ENCODE assay signal across 12 cellular contexts in the genomic region with DNA sequence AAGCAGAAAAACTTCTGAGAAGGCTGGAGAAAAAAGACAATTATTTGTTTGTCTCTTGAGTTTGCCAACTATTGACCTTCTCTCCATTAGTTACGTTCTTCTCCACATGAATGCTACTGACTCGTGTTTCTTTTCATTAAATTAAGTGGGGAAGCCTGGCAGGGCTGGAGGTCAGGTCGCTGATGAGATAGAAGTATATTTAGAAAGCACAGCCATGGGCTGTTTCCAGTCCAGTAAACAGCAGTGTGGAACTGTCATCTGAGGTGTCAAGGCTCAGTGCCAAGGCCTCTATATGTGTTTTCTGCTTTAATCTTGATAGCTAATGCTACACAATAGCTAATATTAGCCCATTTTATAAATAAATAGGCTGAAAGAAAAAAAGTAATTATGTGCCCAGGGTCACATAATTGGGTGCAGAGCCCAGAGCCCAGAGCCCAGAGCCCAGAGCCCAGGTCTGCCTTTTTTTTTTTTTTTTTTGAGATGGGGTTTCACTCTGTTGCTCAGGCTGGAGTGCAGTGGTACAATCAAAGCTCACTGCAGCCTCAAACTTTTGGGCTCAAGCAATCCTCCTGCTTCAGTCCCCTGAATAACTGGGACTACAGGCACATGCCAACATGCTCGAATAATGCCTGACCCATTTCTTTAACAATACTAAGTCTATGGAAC. TPM values are rescaled to one million over a fixed set of nuclear protein-coding genes. Genes with fewer than 3 reads are reported as not detected.
A peak's percentile ranks its signal among the peaks of the same experiment; 100 is the strongest.
DNase-seq lines count a peak whose midpoint lies in the region; ATAC-seq and TF ChIP-seq lines count a peak whose summit lies in the region.
"Had no signal": no experiment of that assay in that cellular context is flagged by ENCODE, and none has a peak within 500 bp of the region (broad histone marks: within the 10 kb centered on the region; RNA-seq: fewer than 3 reads in every experiment).

No MANE protein-coding gene starts in this region.

- H3K36me3 Mint-ChIP-seq in endothelial cell (ENCODE audit: low read depth, unreplicated experiment) (no peaks in the 10 kb centered on the region), T-cell (no peaks in the 10 kb centered on the region)

- H3K4me3 Mint-ChIP-seq in endothelial cell (ENCODE audit: unreplicated experiment): no peak overlapping the region
- no peak overlapping the region for H3K4me3 Mint-ChIP-seq in T-cell

- no peak for TF ChIP-seq CTCF in endothelial cell (IDR thresholded peaks at IDR 0.05; ENCODE audit: unreplicated experiment)

- no peak overlapping the region for H3K27ac Mint-ChIP-seq in endothelial cell (ENCODE audit: unreplicated experiment)
- H3K27ac Mint-ChIP-seq in T-cell: no peak overlapping the region

- H3K9me3 Mint-ChIP-seq in endothelial cell (ENCODE audit: unreplicated experiment): no peaks in the 10 kb centered on the region
- no peaks in the 10 kb centered on the region for H3K9me3 Mint-ChIP-seq in T-cell

- intact Hi-C loops in sciatic nerve (cut with DNase I) (no loop called here), head of caudate nucleus (cut with DNase I) (no loop called here)

- CTCF ChIA-PET in T-cell (lab: Charles Lee): interaction anchor here in 1 of 2 donors (0.6 kb wide), 1 partner anchor 98 kb away, joined by 3 read pairs; no protein-coding TSS in a partner anchor

- ATAC-seq in GM19023 (IDR thresholded peaks at IDR 0.05; ENCODE audit: unreplicated experiment) (peak; percentile 33), GM21825 (IDR thresholded peaks at IDR 0.05; ENCODE audit: unreplicated experiment) (peak; percentile 62), sciatic nerve (peak; percentile 55), T-cell (replicated peaks in 1 of 4) (no peak)

- POLR2A ChIA-PET in T-cell (lab: Charles Lee): no interaction called here

- H3K27me3 Mint-ChIP-seq in endothelial cell (ENCODE audit: unreplicated experiment) (no peaks in the 10 kb centered on the region), T-cell (peaks cover 7 to 19% of the 10 kb centered on the region in 2 donors)

- peaks cover 4% of the 10 kb centered on the region for H3K4me1 Mint-ChIP-seq in endothelial cell (ENCODE audit: unreplicated experiment)
- peaks cover 7 to 15% (median 8%) of the 10 kb centered on the region in 3 donors for H3K4me1 Mint-ChIP-seq in T-cell

- peak; percentile 72 for DNase-seq in NCI-H1694 (lab: John Stamatoyannopoulos, UW)
- DNase-seq in sciatic nerve (ENCODE audit: low spot score): no peak
- no peak for DNase-seq in endothelial cell (ENCODE audit: low spot score)
- DNase-seq in head of caudate nucleus: no peak
- no peak for DNase-seq in germinal center (ENCODE audit: low spot score)
- DNase-seq in T-cell: no peak
- DNase-seq: anterior cingulate cortex; stimulated activated CD4-positive, alpha-beta T cell treated with anti-CD3 and anti-CD28 coated beads, Interleukin-4, amount 100 ng/mL, for 1 hour had no signal

RNA-seq across cellular contexts. Expression of a gene that starts 6.3 kb away (rescaled TPM):
- not detected for total RNA-seq in sciatic nerve
- not detected for total RNA-seq in endothelial cell (ENCODE audit: unreplicated experiment)
- total RNA-seq in T-cell: not detected
- total RNA-seq: mucosa of gallbladder, vagina had no signal

RNA-seq across cellular contexts. Expression of a gene that starts 55.9 kb away (rescaled TPM):
- total RNA-seq in sciatic nerve (16.9 TPM), endothelial cell (ENCODE audit: unreplicated experiment) (12.1 TPM), T-cell (under 1 TPM in 1 of 5 donors, not detected in 4; 0.22 TPM)

Comparison
In these comparisons a context has a peak if more than half of its experiments do, and no peak if none do; other contexts are left out.
1. ATAC-seq: peak in GM19023 (single experiment), GM21825 (single experiment) and sciatic nerve (single experiment); none in T-cell (0 of 4).
2. RNA of a gene that starts 55.9 kb away (total RNA-seq): 16.9 TPM in sciatic nerve (single experiment) and 12.1 TPM in endothelial cell (single experiment); 0.22 TPM in T-cell; every median in the first group is over 10 times any median in the second.